8 cellular contexts compared by ENCODE assay signal in the genomic region with DNA sequence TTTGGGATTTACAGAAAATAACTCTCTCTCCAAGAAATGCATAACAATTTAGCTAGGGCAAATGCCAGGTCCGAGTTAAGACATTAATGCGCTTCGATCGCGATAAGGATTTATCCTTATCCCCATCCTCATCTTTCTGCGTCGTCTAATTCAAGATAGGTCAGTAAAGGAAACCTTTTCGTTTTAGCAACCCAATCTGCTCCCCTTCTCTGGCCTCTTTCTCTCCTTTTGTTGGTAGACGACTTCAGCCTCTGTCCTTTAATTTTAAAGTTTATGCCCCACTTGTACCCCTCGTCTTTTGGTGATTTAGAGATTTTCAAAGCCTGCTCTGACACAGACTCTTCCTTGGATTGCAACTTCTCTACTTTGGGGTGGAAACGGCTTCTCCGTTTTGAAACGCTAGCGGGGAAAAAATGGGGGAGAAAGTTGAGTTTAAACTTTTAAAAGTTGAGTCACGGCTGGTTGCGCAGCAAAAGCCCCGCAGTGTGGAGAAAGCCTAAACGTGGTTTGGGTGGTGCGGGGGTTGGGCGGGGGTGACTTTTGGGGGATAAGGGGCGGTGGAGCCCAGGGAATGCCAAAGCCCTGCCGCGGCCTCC. TPM values are rescaled to one million over a fixed set of nuclear protein-coding genes. Genes with fewer than 3 reads are reported as not detected.
DNase-seq lines count a peak whose midpoint lies in the region; ATAC-seq and TF ChIP-seq lines count a peak whose summit lies in the region.

No MANE protein-coding gene starts in this region.

- H3K4me3 ChIP-seq in kidney epithelial cell (ENCODE audit: low read depth, low read length), result peak overlapping the region; percentile 80

- no peaks in the 10 kb centered on the region for H3K36me3 ChIP-seq in kidney epithelial cell (ENCODE audit: control insufficient read depth, insufficient read depth, low read length)

- H3K4me3 Mint-ChIP-seq in activated naive CD8-positive, alpha-beta T cell, result peak overlapping the region; percentile 78
- H3K4me3 Mint-ChIP-seq in stimulated activated naive CD8-positive, alpha-beta T cell treated with anti-CD3 and anti-CD28 coated beads, Interleukin-15, amount 100 ng/mL, for 72 hours, result peak overlapping the region; percentile 37 to 63

- no peak overlapping the region for H3K27ac Mint-ChIP-seq in activated naive CD8-positive, alpha-beta T cell
- peak overlapping the region in 1 of 2 donors; percentile 77 for H3K27ac Mint-ChIP-seq in stimulated activated naive CD8-positive, alpha-beta T cell treated with anti-CD3 and anti-CD28 coated beads, Interleukin-15, amount 100 ng/mL, for 72 hours

- H3K9me3 Mint-ChIP-seq in activated naive CD8-positive, alpha-beta T cell (ENCODE audit: low read depth), result no peaks in the 10 kb centered on the region
- H3K9me3 Mint-ChIP-seq in stimulated activated naive CD8-positive, alpha-beta T cell treated with anti-CD3 and anti-CD28 coated beads, Interleukin-15, amount 100 ng/mL, for 72 hours, result no peaks in the 10 kb centered on the region

- peak; percentile 12 for DNase-seq in NCI-H82 (lab: John Stamatoyannopoulos, UW)
- DNase-seq in NCI-H82 treated with DMSO at 0.1 percent for 48 hours (lab: John Stamatoyannopoulos, UW; ENCODE audit: unreplicated experiment), result no peak
- DNase-seq in kidney epithelial cell (ENCODE audit: low read depth), result no peak
- DNase-seq in stimulated activated naive CD8-positive, alpha-beta T cell treated with anti-CD3 and anti-CD28 coated beads, Interleukin-15, amount 100 ng/mL, for 72 hours, result no peak
- no peak for DNase-seq in amniotic stem cell (lab: John Stamatoyannopoulos, UW)

- no peak for TF ChIP-seq CTCF in kidney epithelial cell (IDR thresholded peaks at IDR 0.05; ENCODE audit: insufficient read depth, low read length, poor library complexity, severe bottlenecking)

- H3K27me3 Mint-ChIP-seq in activated naive CD8-positive, alpha-beta T cell, result peaks cover 52% of the 10 kb centered on the region
- H3K27me3 Mint-ChIP-seq in stimulated activated naive CD8-positive, alpha-beta T cell treated with anti-CD3 and anti-CD28 coated beads, Interleukin-15, amount 100 ng/mL, for 72 hours, result peaks cover 91% of the 10 kb centered on the region

- ATAC-seq in stimulated activated naive CD8-positive, alpha-beta T cell treated with anti-CD3 and anti-CD28 coated beads, Interleukin-15, amount 100 ng/mL, for 72 hours, result no peak
- ATAC-seq in HG02870 (IDR thresholded peaks at IDR 0.05; ENCODE audit: unreplicated experiment) (no peak), GM21825 (IDR thresholded peaks at IDR 0.05; ENCODE audit: unreplicated experiment) (no peak)

- peaks cover 12% of the 10 kb centered on the region for H3K4me1 Mint-ChIP-seq in activated naive CD8-positive, alpha-beta T cell (ENCODE audit: low read depth)
- H3K4me1 Mint-ChIP-seq in stimulated activated naive CD8-positive, alpha-beta T cell treated with anti-CD3 and anti-CD28 coated beads, Interleukin-15, amount 100 ng/mL, for 72 hours, result peaks cover 15% of the 10 kb centered on the region

- H3K27me3 ChIP-seq in kidney epithelial cell (ENCODE audit: control insufficient read depth, insufficient read depth, low read length), result no peaks in the 10 kb centered on the region

- no peaks in the 10 kb centered on the region for H3K36me3 Mint-ChIP-seq in activated naive CD8-positive, alpha-beta T cell

RNA-seq across cellular contexts. Expression of gene FGF2, which starts 0.5 kb away (rescaled TPM):
- 29.1 and 29.4 TPM in 2 replicates for total RNA-seq in kidney epithelial cell
